ENCODE assay signal across 12 cellular contexts in the genomic region with DNA sequence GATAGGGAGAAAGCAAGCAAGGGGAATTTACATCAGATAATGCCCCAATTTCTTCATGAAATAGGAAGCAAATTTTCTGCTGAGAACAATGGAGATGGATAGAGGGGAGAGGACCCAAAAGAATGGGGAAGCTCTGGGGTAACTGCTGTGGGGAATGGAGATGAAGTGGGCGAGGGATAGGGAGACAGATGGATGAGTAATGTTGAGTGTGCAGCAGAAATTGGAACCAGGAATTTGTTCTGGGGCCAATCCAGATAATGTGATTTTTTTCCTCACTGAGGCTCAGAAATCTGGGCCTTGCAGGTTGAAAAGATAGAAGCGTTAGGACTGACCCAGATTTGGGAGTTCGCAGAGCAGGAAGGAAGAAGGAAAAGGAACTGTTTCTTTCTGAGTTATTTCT. TPM values are rescaled to one million over a fixed set of nuclear protein-coding genes. Genes with fewer than 3 reads are reported as not detected.
DNase-seq lines count a peak whose midpoint lies in the region; ATAC-seq and TF ChIP-seq lines count a peak whose summit lies in the region.
"Had no signal": no experiment of that assay in that cellular context is flagged by ENCODE, and none has a peak within 500 bp of the region (broad histone marks: within the 10 kb centered on the region; RNA-seq: fewer than 3 reads in every experiment).

No MANE protein-coding gene starts in this region.

- H3K9me3 ChIP-seq in BLaER1, result no peaks in the 10 kb centered on the region
- no peaks in the 10 kb centered on the region for H3K9me3 ChIP-seq in muscle layer of duodenum (ENCODE audit: control insufficient read depth in 1 of 2, low read length in 2 of 2)
- H3K9me3 ChIP-seq in trophoblast cell (ENCODE audit: insufficient read depth, low read depth, low read length), result no peaks in the 10 kb centered on the region

- no peak overlapping the region for H2BK12ac ChIP-seq in trophoblast cell (ENCODE audit: low read length)

- H3K27ac Mint-ChIP-seq in T-cell, result no peak overlapping the region
- no peak overlapping the region for H3K27ac Mint-ChIP-seq in activated CD8-positive, alpha-beta T cell treated with anti-CD3 and anti-CD28 coated beads for 36 hours

- no peak overlapping the region for H3K4ac ChIP-seq in trophoblast cell (ENCODE audit: low read depth, low read length)

- H3K27ac ChIP-seq in BLaER1, result no peak overlapping the region
- H3K27ac ChIP-seq in muscle layer of duodenum (ENCODE audit: low read length), result peak overlapping the region; percentile 41
- H3K27ac ChIP-seq in trophoblast cell (ENCODE audit: low read depth, low read length), result no peak overlapping the region

- CTCF ChIA-PET in T-cell (lab: Charles Lee), result no interaction called here
- CTCF ChIA-PET in activated CD8-positive, alpha-beta T cell treated with anti-CD3 and anti-CD28 coated beads for 36 hours (lab: Charles Lee), result no interaction called here

- intact Hi-C loops in activated CD8-positive, alpha-beta T cell treated with anti-CD3 and anti-CD28 coated beads for 36 hours (cut with micrococcal nuclease), result no loop called here

- no peak overlapping the region for H3K4me3 Mint-ChIP-seq in T-cell
- H3K4me3 Mint-ChIP-seq in activated CD8-positive, alpha-beta T cell treated with anti-CD3 and anti-CD28 coated beads for 36 hours, result no peak overlapping the region
- H3K4me3 Mint-ChIP-seq: activated T-cell treated with anti-CD3 and anti-CD28 coated beads, Interleukin-2, amount 50 U/mL, for 4 hours had no signal

- POLR2A ChIA-PET in T-cell (lab: Charles Lee), result no interaction called here
- POLR2A ChIA-PET in activated CD8-positive, alpha-beta T cell treated with anti-CD3 and anti-CD28 coated beads for 36 hours (lab: Charles Lee), result no interaction called here

- H3K4me1 Mint-ChIP-seq in T-cell, result no peaks in the 10 kb centered on the region
- H3K4me1 Mint-ChIP-seq in activated CD8-positive, alpha-beta T cell treated with anti-CD3 and anti-CD28 coated beads for 36 hours (ENCODE audit: low read depth), result no peaks in the 10 kb centered on the region

- H3K36me3 ChIP-seq in BLaER1, result no peaks in the 10 kb centered on the region
- H3K36me3 ChIP-seq in muscle layer of duodenum (ENCODE audit: control insufficient read depth in 1 of 2, insufficient read depth in 2 of 2, low read length in 2 of 2), result no peaks in the 10 kb centered on the region
- H3K36me3 ChIP-seq in trophoblast cell (ENCODE audit: control insufficient read depth in 1 of 2, insufficient read depth in 2 of 2, low read length in 2 of 2), result no peaks in the 10 kb centered on the region

- H3K9me3 Mint-ChIP-seq in T-cell, result no peaks in the 10 kb centered on the region
- H3K9me3 Mint-ChIP-seq in activated CD8-positive, alpha-beta T cell treated with anti-CD3 and anti-CD28 coated beads for 36 hours, result no peaks in the 10 kb centered on the region
- H3K9me3 Mint-ChIP-seq: activated T-cell treated with anti-CD3 and anti-CD28 coated beads, Interleukin-2, amount 50 U/mL, for 4 hours had no signal

- H3K14ac ChIP-seq in trophoblast cell (ENCODE audit: low read length), result no peak overlapping the region

- no peak overlapping the region for H3K9ac ChIP-seq in BLaER1
- no peak overlapping the region for H3K9ac ChIP-seq in trophoblast cell (ENCODE audit: low read length)

- H2BK120ac ChIP-seq in trophoblast cell (ENCODE audit: insufficient read depth, low read length, poor library complexity), result no peak overlapping the region

- H3K4me1 ChIP-seq in BLaER1 (peaks cover 16% of the 10 kb centered on the region), muscle layer of duodenum (ENCODE audit: control insufficient read depth in 1 of 2, insufficient read depth in 2 of 2, low read length in 2 of 2) (peaks cover 0 to 7% of the 10 kb centered on the region in 2 donors), trophoblast cell (ENCODE audit: control insufficient read depth in 1 of 2, insufficient read depth in 2 of 2, low read length in 2 of 2) (peaks cover 4 to 16% of the 10 kb centered on the region in 2 experiments)

- no peak overlapping the region for H2BK5ac ChIP-seq in trophoblast cell (ENCODE audit: low read depth, low read length, poor library complexity)

- 0 out of 2 replicates have a peak overlapping the region, but pooled peaks have one; percentile 12 for H3K4me2 ChIP-seq in BLaER1
- H3K4me2 ChIP-seq in trophoblast cell (ENCODE audit: low read length), result no peak overlapping the region

- TF ChIP-seq CTCF in choroid plexus epithelial cell (conservative IDR thresholded peaks at IDR 0.05; ENCODE audit: low read depth, low read length), result no peak
- no peak for TF ChIP-seq CTCF in activated CD8-positive, alpha-beta T cell treated with anti-CD3 and anti-CD28 coated beads for 36 hours (IDR thresholded peaks at IDR 0.05)

- H3K27me3 ChIP-seq in BLaER1, result no peaks in the 10 kb centered on the region
- H3K27me3 ChIP-seq in muscle layer of duodenum (ENCODE audit: low read depth, low read length), result no peaks in the 10 kb centered on the region
- H3K27me3 ChIP-seq in trophoblast cell (ENCODE audit: insufficient read depth, low read length), result no peaks in the 10 kb centered on the region

- peak; percentile 49 for DNase-seq in NCI-H226
- DNase-seq in choroid plexus epithelial cell (ENCODE audit: low read depth), result peak; percentile 35
- no peak for DNase-seq in trophoblast cell
- no peak for DNase-seq in T-cell
- DNase-seq in activated CD8-positive, alpha-beta T cell treated with anti-CD3 and anti-CD28 coated beads for 36 hours, result no peak
- DNase-seq in islet precursor cell, result no peak
- DNase-seq: activated CD4-positive, alpha-beta T cell treated with anti-CD3 and anti-CD28 coated beads for 4 hours; activated T-cell treated with anti-CD3 and anti-CD28 coated beads, Interleukin-2, amount 50 U/mL, for 4 hours; aorta; T-helper 1 cell had no signal

- no peak overlapping the region for H3K23ac ChIP-seq in trophoblast cell (ENCODE audit: low read length)

- H3K4me3 ChIP-seq in BLaER1 (no peak overlapping the region), choroid plexus epithelial cell (ENCODE audit: low read depth, low read length) (no peak overlapping the region), muscle layer of duodenum (ENCODE audit: low read depth in 1 of 2, low read length in 2 of 2) (no peak overlapping the region), trophoblast cell (ENCODE audit: low read depth, low read length) (no peak overlapping the region)

- no peak overlapping the region for H2AK5ac ChIP-seq in trophoblast cell (ENCODE audit: low read length)

- H4K20me1 ChIP-seq in BLaER1, result no peaks in the 10 kb centered on the region

- no peaks in the 10 kb centered on the region for H3K36me3 Mint-ChIP-seq in T-cell
- no peaks in the 10 kb centered on the region for H3K36me3 Mint-ChIP-seq in activated CD8-positive, alpha-beta T cell treated with anti-CD3 and anti-CD28 coated beads for 36 hours (ENCODE audit: low read depth)

- no peaks in the 10 kb centered on the region for H3K79me2 ChIP-seq in trophoblast cell (ENCODE audit: control insufficient read depth, insufficient read depth, low read length, poor library complexity)

- no peak for ATAC-seq in T-cell (replicated peaks in 1 of 4)
- no peak for ATAC-seq in activated CD8-positive, alpha-beta T cell treated with anti-CD3 and anti-CD28 coated beads for 36 hours
- ATAC-seq: activated T-cell treated with anti-CD3 and anti-CD28 coated beads, Interleukin-2, amount 50 U/mL, for 4 hours had no signal

- H4K12ac ChIP-seq in trophoblast cell (ENCODE audit: low read depth, low read length), result no peak overlapping the region

- no peak overlapping the region for H4K8ac ChIP-seq in trophoblast cell (ENCODE audit: low read depth, low read length)

- H2AFZ ChIP-seq in trophoblast cell (ENCODE audit: insufficient read depth, low read length, poor library complexity), result no peak overlapping the region

- no CpG with 5 or more reads among the region's 3 CpGs for WGBS in trophoblast cell (ENCODE audit: extremely low coverage, insufficient coverage, insufficient read length)

- H3K27me3 Mint-ChIP-seq in T-cell, result peaks cover 0 to 4% of the 10 kb centered on the region in 2 donors
- no peaks in the 10 kb centered on the region for H3K27me3 Mint-ChIP-seq in activated CD8-positive, alpha-beta T cell treated with anti-CD3 and anti-CD28 coated beads for 36 hours

- peaks cover 4% of the 10 kb centered on the region for H3K79me1 ChIP-seq in trophoblast cell (ENCODE audit: low read length)

- no peak overlapping the region for H3K18ac ChIP-seq in trophoblast cell (ENCODE audit: low read length)

- H4K91ac ChIP-seq in trophoblast cell (ENCODE audit: low read depth, low read length), result no peak overlapping the region

RNA-seq across cellular contexts. Expression of a gene that starts 24.4 kb away (rescaled TPM):
- polyA plus RNA-seq in trophoblast cell (2013), result 0.19 and 0.21 TPM in 2 replicates
- total RNA-seq in T-cell, result under 1 TPM in 3 of 5 donors, not detected in 2; 0.53 to 0.76 (median 0.60) TPM
- total RNA-seq in activated CD8-positive, alpha-beta T cell treated with anti-CD3 and anti-CD28 coated beads for 36 hours, result not detected

RNA-seq across cellular contexts. Expression of a gene that starts 32.7 kb away (rescaled TPM):
- 0.56 and 0.61 TPM in 2 replicates for polyA plus RNA-seq in trophoblast cell (2013)
- under 1 TPM in 4 of 5 donors, not detected in 1; 0.03 to 0.38 (median 0.07) TPM for total RNA-seq in T-cell
- total RNA-seq in activated CD8-positive, alpha-beta T cell treated with anti-CD3 and anti-CD28 coated beads for 36 hours, result under 1 TPM; 0.11 to 0.16 TPM

Comparison
In these comparisons a context has a peak if more than half of its experiments do, and no peak if none do; other contexts are left out.
1. DNase-seq: peak in NCI-H226 (single experiment) and choroid plexus epithelial cell (single experiment); none in trophoblast cell (0 of 2), T-cell (0 of 34), activated CD8-positive, alpha-beta T cell treated with anti-CD3 and anti-CD28 coated beads for 36 hours (single experiment) and islet precursor cell (single experiment).